Comparison of ENCODE assay signal across 29 cellular contexts in the genomic region with DNA sequence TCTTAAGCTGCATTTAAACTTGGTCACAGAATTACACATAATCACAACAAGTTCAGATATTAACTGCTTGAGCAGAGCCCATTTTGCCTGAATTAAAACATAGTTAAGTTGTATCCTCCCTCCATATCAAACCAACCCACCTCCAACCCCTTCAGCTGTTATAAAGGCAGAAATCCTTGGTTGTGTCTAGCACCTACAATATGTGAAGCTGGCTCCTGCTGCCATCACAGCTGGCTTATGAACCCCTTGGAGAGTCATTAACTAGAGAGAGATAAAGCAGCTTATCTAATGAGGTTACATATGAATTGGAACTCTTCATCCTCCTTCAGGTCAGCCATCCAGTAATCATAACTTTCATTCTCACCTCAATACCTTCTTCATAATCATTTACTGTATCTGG.
"Had no signal": no experiment of that assay in that cellular context is flagged by ENCODE, and none has a peak within 500 bp of the region (broad histone marks: within the 10 kb centered on the region; RNA-seq: fewer than 3 reads in every experiment).

No MANE protein-coding gene starts in this region.

- H3K4me3 Mint-ChIP-seq: activated CD4-positive, alpha-beta memory T cell treated with anti-CD3 and anti-CD28 coated beads for 36 hours; activated CD4-positive, alpha-beta T cell treated with anti-CD3 and anti-CD28 coated beads, Interleukin-2, amount 10 ng/mL, durations not matched to agents 7 days and 5 days; activated naive CD8-positive, alpha-beta T cell treated with anti-CD3 and anti-CD28 coated beads, Interleukin-2, amount 50 U/mL, for 24 hours; activated T-cell treated with anti-CD3 and anti-CD28 coated beads, Interleukin-2, amount 50 U/mL, for 4 hours; central memory CD8-positive, alpha-beta T cell; T-cell had no signal

- H3K4me1 Mint-ChIP-seq: activated CD4-positive, alpha-beta T cell treated with anti-CD3 and anti-CD28 coated beads, Interleukin-2, amount 10 ng/mL, durations not matched to agents 7 days and 5 days; activated naive CD8-positive, alpha-beta T cell treated with anti-CD3 and anti-CD28 coated beads, Interleukin-2, amount 50 U/mL, for 24 hours; central memory CD8-positive, alpha-beta T cell; T-cell had no signal

- H3K27me3 ChIP-seq: ascending aorta, body of pancreas had no signal

- H3K36me3 Mint-ChIP-seq: activated CD4-positive, alpha-beta memory T cell treated with anti-CD3 and anti-CD28 coated beads for 36 hours; activated naive CD4-positive, alpha-beta T cell treated with anti-CD3 and anti-CD28 coated beads, Interleukin-2, amount 50 U/mL, for 72 hours; T-cell had no signal

- H3K27me3 Mint-ChIP-seq: activated CD4-positive, alpha-beta memory T cell treated with anti-CD3 and anti-CD28 coated beads for 36 hours; activated CD4-positive, alpha-beta T cell treated with anti-CD3 and anti-CD28 coated beads, Interleukin-2, amount 10 ng/mL, durations not matched to agents 7 days and 5 days; activated naive CD8-positive, alpha-beta T cell treated with anti-CD3 and anti-CD28 coated beads, Interleukin-2, amount 50 U/mL, for 24 hours; central memory CD8-positive, alpha-beta T cell; T-cell had no signal

- ATAC-seq: activated naive CD4-positive, alpha-beta T cell treated with anti-CD3 and anti-CD28 coated beads, Interleukin-2, amount 50 U/mL, for 72 hours; activated naive CD8-positive, alpha-beta T cell treated with anti-CD3 and anti-CD28 coated beads, Interleukin-2, amount 50 U/mL, for 24 hours; activated T-cell treated with anti-CD3 and anti-CD28 coated beads, Interleukin-2, amount 50 U/mL, for 4 hours; body of pancreas; Panc1; Right ventricle myocardium inferior; T-cell had no signal

- H3K27ac Mint-ChIP-seq: activated CD4-positive, alpha-beta memory T cell treated with anti-CD3 and anti-CD28 coated beads for 36 hours; activated CD4-positive, alpha-beta T cell treated with anti-CD3 and anti-CD28 coated beads, Interleukin-2, amount 10 ng/mL, durations not matched to agents 7 days and 5 days; activated naive CD4-positive, alpha-beta T cell treated with anti-CD3 and anti-CD28 coated beads, Interleukin-2, amount 50 U/mL, for 72 hours; activated naive CD8-positive, alpha-beta T cell treated with anti-CD3 and anti-CD28 coated beads, Interleukin-2, amount 50 U/mL, for 24 hours; T-cell had no signal

- H3K27ac ChIP-seq: ascending aorta, body of pancreas, SK-N-MC had no signal

- H3K36me3 ChIP-seq: ascending aorta had no signal

- H3K4me3 ChIP-seq: ascending aorta, body of pancreas, SK-N-MC had no signal

- H3K9me3 Mint-ChIP-seq: activated CD4-positive, alpha-beta T cell treated with anti-CD3 and anti-CD28 coated beads, Interleukin-2, amount 10 ng/mL, durations not matched to agents 7 days and 5 days; activated naive CD4-positive, alpha-beta T cell treated with anti-CD3 and anti-CD28 coated beads, Interleukin-2, amount 50 U/mL, for 72 hours; activated T-cell treated with anti-CD3 and anti-CD28 coated beads, Interleukin-2, amount 50 U/mL, for 4 hours; T-cell had no signal

- DNase-seq: activated CD4-positive, alpha-beta memory T cell treated with anti-CD3 and anti-CD28 coated beads for 36 hours; activated CD4-positive, alpha-beta T cell treated with anti-CD3 and anti-CD28 coated beads, Interleukin-2, amount 10 ng/mL, durations not matched to agents 7 days and 5 days; activated CD4-positive, CD25-positive, alpha-beta regulatory T cell; activated CD8-positive, alpha-beta memory T cell treated with anti-CD3 and anti-CD28 coated beads for 24 hours; activated effector memory CD4-positive, alpha-beta T cell treated with anti-CD3 and anti-CD28 coated beads, Interleukin-2, amount 50 U/mL, for 16 hours; activated naive CD4-positive, alpha-beta T cell treated with Interleukin-2 at 50 U/mL for 16 hours; activated naive CD8-positive, alpha-beta T cell treated with anti-CD3 and anti-CD28 coated beads, Interleukin-2, amount 50 U/mL, for 24 hours; activated T-cell treated with anti-CD3 and anti-CD28 coated beads, Interleukin-2, amount 50 U/mL, for 4 hours; amniotic stem cell; body of pancreas; Karpas-422; MM.1S; NCI-H1105; NCI-H1436; NCI-H187 treated with DMSO at 0.1 percent for 48 hours; NCI-H345; NCI-H510A; NCI-H748 treated with DMSO at 0.1 percent for 48 hours; NK-92 treated with Interleukin-12 subunit alpha and Interleukin-12 subunit beta, amount 100 ng/mL, for 24 hours; RPMI8226; T-cell; T-helper 2 cell; T1000 had no signal

- H3K4me1 ChIP-seq: ascending aorta, body of pancreas had no signal
